9 cellular contexts compared by ENCODE assay signal in the genomic region with DNA sequence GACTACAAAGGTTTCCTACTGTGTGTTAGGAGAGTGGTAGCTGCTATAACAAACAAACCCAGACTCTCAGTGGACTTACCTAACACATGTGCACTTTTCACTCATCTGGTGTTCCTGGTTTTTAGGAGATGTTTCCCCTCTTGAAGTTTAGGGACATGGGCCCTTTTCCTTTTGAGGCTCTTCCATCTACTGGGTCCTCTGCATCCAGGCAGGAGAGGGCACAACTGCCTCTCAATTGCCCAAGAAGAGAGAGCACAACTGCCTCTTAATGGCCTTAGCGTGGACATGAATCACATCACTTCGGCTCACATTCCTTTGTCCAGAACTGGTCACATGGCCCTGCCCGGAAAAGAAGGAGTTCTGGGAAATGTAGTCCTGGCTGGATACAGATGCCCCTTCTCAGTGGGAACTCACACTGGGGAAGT. TPM values are rescaled to one million over a fixed set of nuclear protein-coding genes. Genes with fewer than 3 reads are reported as not detected.
DNase-seq lines count a peak whose midpoint lies in the region; ATAC-seq and TF ChIP-seq lines count a peak whose summit lies in the region.
"Had no signal": no experiment of that assay in that cellular context is flagged by ENCODE, and none has a peak within 500 bp of the region (broad histone marks: within the 10 kb centered on the region; RNA-seq: fewer than 3 reads in every experiment).

No MANE protein-coding gene starts in this region.

- DNase-seq in Caco-2 (peak; percentile 54 to 57), NCI-H2227 treated with DMSO at 0.1 percent for 48 hours (lab: John Stamatoyannopoulos, UW) (peak; percentile 34), dermis microvascular lymphatic vessel endothelial cell (ENCODE audit: low read depth in 2 of 2) (peak; percentile 30 to 60), medulla oblongata (ENCODE audit: extremely low spot score) (peak; percentile 75), DMS 273 (lab: John Stamatoyannopoulos, UW; ENCODE audit: unreplicated experiment) (no peak)
- DNase-seq in stimulated activated CD4-positive, alpha-beta T cell treated with anti-CD3 and anti-CD28 coated beads, Interleukin-4, amount 100 ng/mL, for 4 hours = no peak
- DNase-seq: NCI-H2171 treated with DMSO at 0.1 percent for 48 hours had no signal

- intact Hi-C loops in Caco-2 (cut with micrococcal nuclease; ENCODE audit: unreplicated experiment) = no loop called here

- no peak overlapping the region for H3K27ac Mint-ChIP-seq in Caco-2 (ENCODE audit: unreplicated experiment)

- H3K27me3 Mint-ChIP-seq in Caco-2 (ENCODE audit: insufficient read depth, unreplicated experiment) = peaks cover 16% of the 10 kb centered on the region

- BruUV-seq in Caco-2 (replicated peaks; lab: Mats Ljungman, UMichigan) = no TSS peak

- H3K9me3 ChIP-seq in Caco-2 = no peaks in the 10 kb centered on the region

- no peaks in the 10 kb centered on the region for H3K4me1 ChIP-seq in Caco-2

- TF ChIP-seq CTCF in Caco-2 (IDR thresholded peaks at IDR 0.05; ENCODE audit: insufficient read depth in 1 of 2, low read depth in 1 of 2, low read length in 1 of 2, severe bottlenecking in 1 of 2, unreplicated experiment in 1 of 2) = no peak

- H3K36me3 Mint-ChIP-seq in Caco-2 (ENCODE audit: insufficient read depth, unreplicated experiment) = no peaks in the 10 kb centered on the region

- H3K36me3 ChIP-seq in Caco-2 (ENCODE audit: control insufficient read depth, insufficient read depth, low read length) = no peaks in the 10 kb centered on the region

- peak overlapping the region; percentile 13 for H3K4me3 Mint-ChIP-seq in Caco-2 (ENCODE audit: unreplicated experiment)

- peaks cover 14% of the 10 kb centered on the region for H3K4me1 Mint-ChIP-seq in Caco-2 (ENCODE audit: low read depth, unreplicated experiment)

- CTCF ChIA-PET in Caco-2 (lab: Charles Lee) = interaction anchor here (1.1 kb wide), 1 partner anchor 10 kb away, joined by 4 read pairs; the partner anchor contains the start of gene TNRC6C

- POLR2A ChIA-PET in Caco-2 (lab: Charles Lee) = interaction anchor here (1.5 kb wide), 1 partner anchor 10 kb away, joined by 9 read pairs; the partner anchor contains the start of gene TNRC6C

- H3K27me3 ChIP-seq in Caco-2 (replicated peaks; ENCODE audit: control insufficient read depth, insufficient read depth, low read length) = no peaks in the 10 kb centered on the region

- H3K9me3 Mint-ChIP-seq in Caco-2 (ENCODE audit: unreplicated experiment) = peaks cover 21% of the 10 kb centered on the region

- ATAC-seq in HG03159 (IDR thresholded peaks at IDR 0.05; ENCODE audit: unreplicated experiment) = no peak
- no peak for ATAC-seq in HG02759 (IDR thresholded peaks at IDR 0.05; ENCODE audit: unreplicated experiment)

- no peak overlapping the region for H3K4me3 ChIP-seq in Caco-2 (ENCODE audit: low read depth, low read length)

RNA-seq across cellular contexts. Expression of gene TNRC6C, which starts 9.8 kb away (rescaled TPM):
- total RNA-seq in Caco-2 (2022) (17.9 and 19.5 TPM in 2 replicates), dermis microvascular lymphatic vessel endothelial cell (5.5 and 7.2 TPM in 2 replicates)

Comparison
In these comparisons a context has a peak if more than half of its experiments do, and no peak if none do; other contexts are left out.
1. DNase-seq: peak in Caco-2 (2 of 2), NCI-H2227 treated with DMSO at 0.1 percent for 48 hours (single experiment), dermis microvascular lymphatic vessel endothelial cell (2 of 2) and medulla oblongata (single experiment); none in DMS 273 (single experiment) and stimulated activated CD4-positive, alpha-beta T cell treated with anti-CD3 and anti-CD28 coated beads, Interleukin-4, amount 100 ng/mL, for 4 hours (0 of 2).